ENCODE assay signal across 9 cellular contexts in genomic region chr4:1216869-1217294, GRCh38. TPM values are rescaled to one million over a fixed set of nuclear protein-coding genes. Genes with fewer than 3 reads are reported as not detected.
DNase-seq lines count a peak whose midpoint lies in the region; ATAC-seq and TF ChIP-seq lines count a peak whose summit lies in the region.
"Had no signal": no experiment of that assay in that cellular context is flagged by ENCODE, and none has a peak within 500 bp of the region (broad histone marks: within the 10 kb centered on the region; RNA-seq: fewer than 3 reads in every experiment).

No MANE protein-coding gene starts in this region.

- no peak overlapping the region for H3K27ac Mint-ChIP-seq in neural progenitor cell

- H3K27me3 ChIP-seq in neural progenitor cell = no peaks in the 10 kb centered on the region
- H3K27me3 ChIP-seq: adrenal gland had no signal

- DNase-seq in Ammon's horn (ENCODE audit: low spot score) (peak; percentile 54), NOMO-1 (lab: John Stamatoyannopoulos, UW; ENCODE audit: unreplicated experiment in 2 of 2) (peak; percentile 31 to 64), medulla oblongata (ENCODE audit: extremely low spot score) (peak; percentile 37), neural progenitor cell (ENCODE audit: low spot score) (no peak), ACHN (no peak), SW 1271 (lab: John Stamatoyannopoulos, UW) (no peak)
- DNase-seq in activated T-cell treated with anti-CD3 and anti-CD28 coated beads, Interleukin-2, amount 50 U/mL, for 4 hours = peak; percentile 47

- H3K4me1 ChIP-seq in neural progenitor cell = no peaks in the 10 kb centered on the region

- no peak overlapping the region for H3K4me3 ChIP-seq in neural progenitor cell
- H3K4me3 ChIP-seq: adrenal gland had no signal

- peak; percentile 89 to 93 for ATAC-seq in activated T-cell treated with anti-CD3 and anti-CD28 coated beads, Interleukin-2, amount 50 U/mL, for 4 hours
- no peak for ATAC-seq in HG02623 (IDR thresholded peaks at IDR 0.05; ENCODE audit: unreplicated experiment)

- no peaks in the 10 kb centered on the region for H3K36me3 ChIP-seq in neural progenitor cell

- H3K36me3 Mint-ChIP-seq in activated T-cell treated with anti-CD3 and anti-CD28 coated beads, Interleukin-2, amount 50 U/mL, for 4 hours (ENCODE audit: insufficient read depth) = peaks cover 26% of the 10 kb centered on the region
- peaks cover 24% of the 10 kb centered on the region for H3K36me3 Mint-ChIP-seq in neural progenitor cell

- H3K79me2 ChIP-seq in neural progenitor cell (ENCODE audit: low read depth) = peaks cover 12% of the 10 kb centered on the region

- H3K27me3 Mint-ChIP-seq in activated T-cell treated with anti-CD3 and anti-CD28 coated beads, Interleukin-2, amount 50 U/mL, for 4 hours (ENCODE audit: low read depth) = no peaks in the 10 kb centered on the region
- H3K27me3 Mint-ChIP-seq in neural progenitor cell (ENCODE audit: insufficient read depth, low read depth) = peaks cover 9% of the 10 kb centered on the region

- H3K4me2 ChIP-seq in neural progenitor cell = no peak overlapping the region

- H3K9me3 ChIP-seq in neural progenitor cell (ENCODE audit: low read depth) = no peaks in the 10 kb centered on the region
- H3K9me3 ChIP-seq: adrenal gland had no signal

- no peak overlapping the region for H2AFZ ChIP-seq in neural progenitor cell (replicated peaks)

- no peaks in the 10 kb centered on the region for H3F3A ChIP-seq in neural progenitor cell (ENCODE audit: low read depth)

- H3K4me3 Mint-ChIP-seq in activated T-cell treated with anti-CD3 and anti-CD28 coated beads, Interleukin-2, amount 50 U/mL, for 4 hours = peak overlapping the region; percentile 54
- no peak overlapping the region for H3K4me3 Mint-ChIP-seq in neural progenitor cell

- no peaks in the 10 kb centered on the region for H4K20me1 ChIP-seq in neural progenitor cell (ENCODE audit: low read depth)

- no peak overlapping the region for H3K27ac ChIP-seq in neural progenitor cell

- TF ChIP-seq CTCF in neural progenitor cell (IDR thresholded peaks at IDR 0.05) = no peak

- peaks cover 38% of the 10 kb centered on the region for H3K4me1 Mint-ChIP-seq in activated T-cell treated with anti-CD3 and anti-CD28 coated beads, Interleukin-2, amount 50 U/mL, for 4 hours (ENCODE audit: low read depth)
- H3K4me1 Mint-ChIP-seq in neural progenitor cell = no peaks in the 10 kb centered on the region

- H3K9me3 Mint-ChIP-seq in activated T-cell treated with anti-CD3 and anti-CD28 coated beads, Interleukin-2, amount 50 U/mL, for 4 hours = no peaks in the 10 kb centered on the region
- no peaks in the 10 kb centered on the region for H3K9me3 Mint-ChIP-seq in neural progenitor cell

- no peak overlapping the region for H3K9ac ChIP-seq in neural progenitor cell

- in situ Hi-C loops in ACHN (cut with HindIII; ENCODE audit: low pct_ligation_motif_present, low pct_unique_long_range_greater_than_20kb, low sequenced_read_pairs) = no loop called here

RNA-seq across cellular contexts. Expression of gene CTBP1, which starts 32.0 kb away (rescaled TPM):
- 100 to 1,000 TPM; 166 to 186 (median 177) TPM for total RNA-seq in activated T-cell treated with anti-CD3 and anti-CD28 coated beads, Interleukin-2, amount 50 U/mL, for 4 hours
- 171 and 243 TPM in 2 replicates for total RNA-seq in neural progenitor cell (ENCODE audit: low replicate concordance)

RNA-seq across cellular contexts. Expression of gene SPON2, which starts 44.5 kb away (rescaled TPM):
- 1 to 10 TPM; 1.4 to 2.1 (median 2.1) TPM for total RNA-seq in activated T-cell treated with anti-CD3 and anti-CD28 coated beads, Interleukin-2, amount 50 U/mL, for 4 hours
- total RNA-seq in neural progenitor cell (ENCODE audit: low replicate concordance) = 2.1 and 9.0 TPM in 2 replicates

Comparison
In these comparisons a context has a peak if more than half of its experiments do, and no peak if none do; other contexts are left out.
1. DNase-seq: peak in Ammon's horn (single experiment), NOMO-1 (2 of 2), activated T-cell treated with anti-CD3 and anti-CD28 coated beads, Interleukin-2, amount 50 U/mL, for 4 hours (single experiment) and medulla oblongata (single experiment); none in neural progenitor cell (single experiment), ACHN (single experiment) and SW 1271 (0 of 2).